In genomic region chr18:46212398-46212797, GRCh38 we compare ENCODE assay signal across 18 cellular contexts.
A peak's percentile ranks its signal among the peaks of the same experiment; 100 is the strongest.
DNase-seq lines count a peak whose midpoint lies in the region; ATAC-seq and TF ChIP-seq lines count a peak whose summit lies in the region.
"Had no signal": no experiment of that assay in that cellular context is flagged by ENCODE, and none has a peak within 500 bp of the region (broad histone marks: within the 10 kb centered on the region; RNA-seq: fewer than 3 reads in every experiment).

No MANE protein-coding gene starts in this region.

- peak overlapping the region; percentile 24; the same call in 1 of the 2 replicates for H3K4me2 ChIP-seq in KMS-11
- H3K4me2 ChIP-seq: PC-9 had no signal

- no peaks in the 10 kb centered on the region for H3K27me3 ChIP-seq in KMS-11 (ENCODE audit: insufficient read depth, low read depth)
- no peaks in the 10 kb centered on the region for H3K27me3 ChIP-seq in heart right ventricle

- H3K4me1 Mint-ChIP-seq in activated naive CD4-positive, alpha-beta T cell treated with anti-CD3 and anti-CD28 coated beads for 36 hours (ENCODE audit: low read depth): peaks cover 77% of the 10 kb centered on the region
- H3K4me1 Mint-ChIP-seq in activated T-helper 2 cell treated with anti-CD3 and anti-CD28 coated beads, Interferon-gamma antibody, Interleukin-2, Interleukin-4, amounts not matched to agents 10 μg/mL and 5 μg/mL and 100 μg/mL, durations not matched to agents 14 hours and 24 hours and 36 hours (ENCODE audit: low read depth): peaks cover 70% of the 10 kb centered on the region
- peaks cover 58% of the 10 kb centered on the region for H3K4me1 Mint-ChIP-seq in stimulated activated memory B cell treated with anti-CD40 and anti-IgM and Interleukin-4, amounts not matched to agents 10 μg/mL and 1 μg/mL and 100 μg/mL, for 72 hours
- H3K4me1 Mint-ChIP-seq in CD14-positive monocyte: peaks cover 35% of the 10 kb centered on the region

- H3K36me3 ChIP-seq in KMS-11 (ENCODE audit: insufficient read depth) (no peaks in the 10 kb centered on the region; the same call in 1 of the 2 replicates), heart right ventricle (peaks cover 0 to 19% (median 0%) of the 10 kb centered on the region in 9 donors)

- CTCF ChIA-PET in activated naive CD4-positive, alpha-beta T cell treated with anti-CD3 and anti-CD28 coated beads for 36 hours (lab: Charles Lee): interaction anchor here (0.6 to 8.4 kb wide), 15 partner anchors 10 to 1155 kb away, joined by 3 to 97 read pairs (median 4); a partner anchor contains a TSS

- no peak for TF ChIP-seq CTCF in KMS-11 (conservative IDR thresholded peaks at IDR 0.05; ENCODE audit: low read depth, low read length)
- no peak for TF ChIP-seq CTCF in heart right ventricle (IDR thresholded peaks at IDR 0.05)
- TF ChIP-seq CTCF in CD14-positive monocyte (IDR thresholded peaks at IDR 0.05): no peak

- peaks cover 40% of the 10 kb centered on the region for H3K4me1 ChIP-seq in KMS-11 (ENCODE audit: low read depth, poor library complexity, severe bottlenecking)
- peaks cover 0 to 63% (median 36%) of the 10 kb centered on the region in 9 donors for H3K4me1 ChIP-seq in heart right ventricle

- intact Hi-C loops in activated naive CD4-positive, alpha-beta T cell treated with anti-CD3 and anti-CD28 coated beads for 36 hours (cut with micrococcal nuclease): loop anchor here (1.0 kb wide), 1 partner anchor 38 kb away; no protein-coding TSS in a partner anchor
- intact Hi-C loops in activated T-helper 2 cell treated with anti-CD3 and anti-CD28 coated beads, Interferon-gamma antibody, Interleukin-2, Interleukin-4, amounts not matched to agents 10 μg/mL and 5 μg/mL and 100 μg/mL, durations not matched to agents 14 hours and 24 hours and 36 hours (cut with micrococcal nuclease): loop anchor here (1.0 to 2.0 kb wide), 2 partner anchors 38 to 64 kb away; no protein-coding TSS in a partner anchor
- intact Hi-C loops in heart right ventricle (cut with DNase I) (loop anchor here in 3 of 10 donors (5.0 to 10.0 kb wide), 2 partner anchors 40 to 52 kb away; a partner anchor contains a TSS), CD14-positive monocyte (cut with micrococcal nuclease) (loop anchor here in 1 of 2 donors (5.0 kb wide), 1 partner anchor 40 kb away; a partner anchor contains a TSS)

- no peaks in the 10 kb centered on the region for H3K9me3 Mint-ChIP-seq in activated naive CD4-positive, alpha-beta T cell treated with anti-CD3 and anti-CD28 coated beads for 36 hours
- H3K9me3 Mint-ChIP-seq in activated T-helper 2 cell treated with anti-CD3 and anti-CD28 coated beads, Interferon-gamma antibody, Interleukin-2, Interleukin-4, amounts not matched to agents 10 μg/mL and 5 μg/mL and 100 μg/mL, durations not matched to agents 14 hours and 24 hours and 36 hours: no peaks in the 10 kb centered on the region
- H3K9me3 Mint-ChIP-seq in stimulated activated memory B cell treated with anti-CD40 and anti-IgM and Interleukin-4, amounts not matched to agents 10 μg/mL and 1 μg/mL and 100 μg/mL, for 72 hours: no peaks in the 10 kb centered on the region
- H3K9me3 Mint-ChIP-seq in CD14-positive monocyte: no peaks in the 10 kb centered on the region

- H3K27me3 Mint-ChIP-seq in activated naive CD4-positive, alpha-beta T cell treated with anti-CD3 and anti-CD28 coated beads for 36 hours (ENCODE audit: low read depth): no peaks in the 10 kb centered on the region
- no peaks in the 10 kb centered on the region for H3K27me3 Mint-ChIP-seq in activated T-helper 2 cell treated with anti-CD3 and anti-CD28 coated beads, Interferon-gamma antibody, Interleukin-2, Interleukin-4, amounts not matched to agents 10 μg/mL and 5 μg/mL and 100 μg/mL, durations not matched to agents 14 hours and 24 hours and 36 hours (ENCODE audit: low read depth)
- H3K27me3 Mint-ChIP-seq in stimulated activated memory B cell treated with anti-CD40 and anti-IgM and Interleukin-4, amounts not matched to agents 10 μg/mL and 1 μg/mL and 100 μg/mL, for 72 hours: no peaks in the 10 kb centered on the region
- H3K27me3 Mint-ChIP-seq in CD14-positive monocyte (ENCODE audit: low read depth in 3 of 3): no peaks in the 10 kb centered on the region

- H3K27ac ChIP-seq in KMS-11 (no peak overlapping the region), heart right ventricle (no peak overlapping the region)
- H3K27ac ChIP-seq: parathyroid adenoma had no signal

- peaks cover 10% of the 10 kb centered on the region for H3K36me3 Mint-ChIP-seq in activated naive CD4-positive, alpha-beta T cell treated with anti-CD3 and anti-CD28 coated beads for 36 hours (ENCODE audit: low read depth)
- H3K36me3 Mint-ChIP-seq in activated T-helper 2 cell treated with anti-CD3 and anti-CD28 coated beads, Interferon-gamma antibody, Interleukin-2, Interleukin-4, amounts not matched to agents 10 μg/mL and 5 μg/mL and 100 μg/mL, durations not matched to agents 14 hours and 24 hours and 36 hours (ENCODE audit: low read depth): peaks cover 34% of the 10 kb centered on the region
- peaks cover 25% of the 10 kb centered on the region for H3K36me3 Mint-ChIP-seq in stimulated activated memory B cell treated with anti-CD40 and anti-IgM and Interleukin-4, amounts not matched to agents 10 μg/mL and 1 μg/mL and 100 μg/mL, for 72 hours
- peaks cover 22 to 31% of the 10 kb centered on the region in 2 donors for H3K36me3 Mint-ChIP-seq in CD14-positive monocyte

- H2AFZ ChIP-seq in KMS-11 (ENCODE audit: low read depth): no peak overlapping the region
- H2AFZ ChIP-seq: parathyroid adenoma, PC-9 had no signal

- H3K4me3 ChIP-seq in KMS-11 (IDR thresholded peaks at IDR 0.05; ENCODE audit: insufficient read depth, low read depth, low read length) (no peak overlapping the region), heart right ventricle (no peak overlapping the region)
- H3K4me3 ChIP-seq: HAP-1, lung, PC-9 had no signal

- ATAC-seq in stimulated activated memory B cell treated with anti-CD40 and anti-IgM and Interleukin-4, amounts not matched to agents 10 μg/mL and 1 μg/mL and 100 μg/mL, for 72 hours: no peak
- ATAC-seq in heart right ventricle: no peak

- no peak for DNase-seq in activated naive CD4-positive, alpha-beta T cell treated with anti-CD3 and anti-CD28 coated beads for 36 hours
- no peak for DNase-seq in activated naive CD4-positive, alpha-beta T cell treated with anti-CD3 and anti-CD28 coated beads, Interleukin-2, amount 50 U/mL, for 16 hours
- DNase-seq in activated T-helper 2 cell treated with anti-CD3 and anti-CD28 coated beads, Interferon-gamma antibody, Interleukin-2, Interleukin-4, amounts not matched to agents 10 μg/mL and 5 μg/mL and 100 μg/mL, durations not matched to agents 14 hours and 24 hours and 36 hours (ENCODE audit: low spot score): no peak
- DNase-seq in heart right ventricle: no peak
- no peak for DNase-seq in CD14-positive monocyte (ENCODE audit: low spot score)
- no peak for DNase-seq in GM19240 (ENCODE audit: insufficient read length, low spot score)
- DNase-seq: activated effector memory CD4-positive, alpha-beta T cell treated with Interleukin-2 at 50 U/mL for 16 hours; GDM1; islet precursor cell; NCI-H2107; NCI-H526; PC-9; stimulated activated CD4-positive, alpha-beta T cell treated with anti-CD3 and anti-CD28 coated beads, Interleukin-1b, Interleukin-23, amount 100 ng/mL, for 48 hours had no signal

- H3K79me2 ChIP-seq in KMS-11 (ENCODE audit: insufficient read depth, low read depth): peaks cover 85% of the 10 kb centered on the region

- no peak overlapping the region for H3K9ac ChIP-seq in KMS-11
- H3K9ac ChIP-seq: parathyroid adenoma had no signal

- H3K4me3 Mint-ChIP-seq in activated naive CD4-positive, alpha-beta T cell treated with anti-CD3 and anti-CD28 coated beads for 36 hours: no peak overlapping the region
- no peak overlapping the region for H3K4me3 Mint-ChIP-seq in activated T-helper 2 cell treated with anti-CD3 and anti-CD28 coated beads, Interferon-gamma antibody, Interleukin-2, Interleukin-4, amounts not matched to agents 10 μg/mL and 5 μg/mL and 100 μg/mL, durations not matched to agents 14 hours and 24 hours and 36 hours (ENCODE audit: low read depth)
- no peak overlapping the region for H3K4me3 Mint-ChIP-seq in stimulated activated memory B cell treated with anti-CD40 and anti-IgM and Interleukin-4, amounts not matched to agents 10 μg/mL and 1 μg/mL and 100 μg/mL, for 72 hours
- H3K4me3 Mint-ChIP-seq in CD14-positive monocyte: no peak overlapping the region

- peaks cover 20% of the 10 kb centered on the region for H4K20me1 ChIP-seq in KMS-11 (ENCODE audit: insufficient read depth)

- H3K9me3 ChIP-seq in heart right ventricle: no peaks in the 10 kb centered on the region
- H3K9me3 ChIP-seq: HAP-1 had no signal

- 96 to 99% methylated on average over 2 of the region's 2 CpGs for WGBS in heart right ventricle, 2 donors

- H3K27ac Mint-ChIP-seq in activated naive CD4-positive, alpha-beta T cell treated with anti-CD3 and anti-CD28 coated beads for 36 hours: peak overlapping the region; percentile 81
- H3K27ac Mint-ChIP-seq in activated T-helper 2 cell treated with anti-CD3 and anti-CD28 coated beads, Interferon-gamma antibody, Interleukin-2, Interleukin-4, amounts not matched to agents 10 μg/mL and 5 μg/mL and 100 μg/mL, durations not matched to agents 14 hours and 24 hours and 36 hours: peak overlapping the region; percentile 90
- peak overlapping the region; percentile 63 for H3K27ac Mint-ChIP-seq in stimulated activated memory B cell treated with anti-CD40 and anti-IgM and Interleukin-4, amounts not matched to agents 10 μg/mL and 1 μg/mL and 100 μg/mL, for 72 hours
- H3K27ac Mint-ChIP-seq in CD14-positive monocyte: peak overlapping the region in 1 of 7 donors; percentile 45
